Comparison of ENCODE assay signal across 8 cellular contexts in genomic region chr22:39014723-39015121, GRCh38. TPM values are rescaled to one million over a fixed set of nuclear protein-coding genes. Genes with fewer than 3 reads are reported as not detected.
DNase-seq lines count a peak whose midpoint lies in the region; ATAC-seq and TF ChIP-seq lines count a peak whose summit lies in the region.
"Not testable (repeated sequence)": the region's sequence is repeated elsewhere in the genome, so short reads cannot be mapped to it uniquely, and the experiment has no call there.

No MANE protein-coding gene starts in this region.

- H3K23ac ChIP-seq in H9 (ENCODE audit: insufficient read length, low read depth, low read length), result not testable (repeated sequence)

- not testable (repeated sequence) for H2BK20ac ChIP-seq in H9 (ENCODE audit: low read depth, low read length, poor library complexity, severe bottlenecking)

- H2AK5ac ChIP-seq in H9 (ENCODE audit: insufficient read length, low read length), result not testable (repeated sequence)

- H2BK120ac ChIP-seq in H9 (ENCODE audit: low read depth, low read length, poor library complexity, severe bottlenecking), result peak overlapping the region; percentile 38

- H4K8ac ChIP-seq in H9 (replicated peaks; ENCODE audit: insufficient read length, low read depth, low read length), result not testable (repeated sequence)

- intact Hi-C loops in activated T-helper 2 cell treated with anti-CD3 and anti-CD28 coated beads, Interferon-gamma antibody, Interleukin-2, Interleukin-4, amounts not matched to agents 10 μg/mL and 5 μg/mL and 100 μg/mL, durations not matched to agents 14 hours and 24 hours and 36 hours (cut with micrococcal nuclease), result loop anchor here (2.0 to 5.0 kb wide), 2 partner anchors 78 to 102 kb away; no protein-coding TSS in a partner anchor

- H3K9ac ChIP-seq in H9 (ENCODE audit: extremely low read depth, insufficient read length, low read length); iPS-15b (ENCODE audit: low read depth, low read length): not testable (repeated sequence)
- H3K9ac ChIP-seq in duodenal mucosa (ENCODE audit: low read depth in 1 of 2, low read length in 2 of 2), result peak overlapping the region; percentile 4 to 65

- not testable (repeated sequence) for H3K9me3 Mint-ChIP-seq in H9; activated T-helper 2 cell treated with anti-CD3 and anti-CD28 coated beads, Interferon-gamma antibody, Interleukin-2, Interleukin-4, amounts not matched to agents 10 μg/mL and 5 μg/mL and 100 μg/mL, durations not matched to agents 14 hours and 24 hours and 36 hours; naive thymus-derived CD8-positive, alpha-beta T cell

- not testable (repeated sequence) for H2AFZ ChIP-seq in H9 (ENCODE audit: low read length)

- not testable (repeated sequence) for H4K20me1 ChIP-seq in H9 (ENCODE audit: control insufficient read depth, insufficient read depth, insufficient read length)

- not testable (repeated sequence) for H3K4ac ChIP-seq in H9 (ENCODE audit: low read depth, low read length)

- H3K9me3 ChIP-seq in H9 (ENCODE audit: control insufficient read depth, low read depth, low read length); RWPE2 (ENCODE audit: severe bottlenecking); duodenal mucosa (ENCODE audit: control insufficient read depth in 1 of 2, low read length in 2 of 2); iPS-15b (ENCODE audit: control insufficient read depth, insufficient read depth, low read length): not testable (repeated sequence)

- peak overlapping the region; percentile 78 to 93 (median 81); a peak in 5 of 7 replicates for H3K27ac Mint-ChIP-seq in H9
- H3K27ac Mint-ChIP-seq in activated T-helper 2 cell treated with anti-CD3 and anti-CD28 coated beads, Interferon-gamma antibody, Interleukin-2, Interleukin-4, amounts not matched to agents 10 μg/mL and 5 μg/mL and 100 μg/mL, durations not matched to agents 14 hours and 24 hours and 36 hours, result peak overlapping the region; percentile 98
- peak overlapping the region; percentile 93 to 98 (median 96) for H3K27ac Mint-ChIP-seq in naive thymus-derived CD8-positive, alpha-beta T cell

- peaks cover 18% of the 10 kb centered on the region; the same call in 1 of the 2 replicates for H3K36me3 ChIP-seq in RWPE2 (ENCODE audit: low read depth)
- not testable (repeated sequence) for H3K36me3 ChIP-seq in duodenal mucosa (ENCODE audit: control insufficient read depth in 1 of 2, insufficient read depth in 2 of 2, low read length in 2 of 2); iPS-15b (ENCODE audit: control insufficient read depth, insufficient read depth, low read length)

- not testable (repeated sequence) for H2BK15ac ChIP-seq in H9 (ENCODE audit: low read depth, low read length)

- no CpG with 5 or more reads among the region's 6 CpGs for WGBS in H9 (ENCODE audit: extremely low coverage, insufficient read length, low lambda C conversion rate)

- peaks cover 58 to 66% of the 10 kb centered on the region in 2 experiments for H3K4me1 Mint-ChIP-seq in H9
- H3K4me1 Mint-ChIP-seq in activated T-helper 2 cell treated with anti-CD3 and anti-CD28 coated beads, Interferon-gamma antibody, Interleukin-2, Interleukin-4, amounts not matched to agents 10 μg/mL and 5 μg/mL and 100 μg/mL, durations not matched to agents 14 hours and 24 hours and 36 hours (ENCODE audit: low read depth), result peaks cover 21% of the 10 kb centered on the region
- H3K4me1 Mint-ChIP-seq in naive thymus-derived CD8-positive, alpha-beta T cell, result peaks cover 20 to 51% (median 44%) of the 10 kb centered on the region in 4 donors

- not testable (repeated sequence) for H3T11ph ChIP-seq in H9 (ENCODE audit: low read length)

- not testable (repeated sequence) for H3K79me1 ChIP-seq in H9 (ENCODE audit: insufficient read depth, low read depth, low read length, poor library complexity, severe bottlenecking)

- peak; percentile 27; the same call in 1 of the 3 replicates for ATAC-seq in RWPE2 (ENCODE audit: low read depth)
- ATAC-seq in naive thymus-derived CD8-positive, alpha-beta T cell, result not testable (repeated sequence)

- H4K91ac ChIP-seq in H9 (ENCODE audit: insufficient read length, low read depth, low read length), result not testable (repeated sequence)

- not testable (repeated sequence) for H3K56ac ChIP-seq in H9 (ENCODE audit: insufficient read length, low read depth, low read length)

- peak overlapping the region; percentile 27 for H3K4me2 ChIP-seq in H9 (ENCODE audit: insufficient read depth, insufficient read length, low read length)

- not testable (repeated sequence) for H3K14ac ChIP-seq in H9 (ENCODE audit: insufficient read depth, low read length)

- H3K4me1 ChIP-seq in H9 (ENCODE audit: insufficient read depth, low read length); RWPE2 (ENCODE audit: insufficient read depth, poor library complexity, severe bottlenecking): not testable (repeated sequence)
- H3K4me1 ChIP-seq in duodenal mucosa (ENCODE audit: control insufficient read depth in 1 of 2, insufficient read depth in 2 of 2, low read length in 2 of 2) (peaks cover 5 to 14% of the 10 kb centered on the region in 2 donors), iPS-15b (ENCODE audit: control insufficient read depth, insufficient read depth, low read length) (peaks cover 23% of the 10 kb centered on the region)

- not testable (repeated sequence) for H3K27me3 ChIP-seq in H9 (ENCODE audit: insufficient read depth, low read length); RWPE2 (ENCODE audit: insufficient read depth, poor library complexity, severe bottlenecking); duodenal mucosa (ENCODE audit: control insufficient read depth in 1 of 2, insufficient read depth in 2 of 2, low read length in 2 of 2); iPS-15b (ENCODE audit: control insufficient read depth, insufficient read depth, low read length)

- POLR2A ChIA-PET in AG04449 (lab: Yijun Ruan, JAX), result interaction anchor here (0.5 to 0.8 kb wide), 2 partner anchors 20 to 136 kb away, joined by 3 to 4 read pairs; no protein-coding TSS in a partner anchor
- POLR2A ChIA-PET in naive thymus-derived CD8-positive, alpha-beta T cell (lab: Charles Lee), result interaction anchor here (0.6 to 1.3 kb wide), 7 partner anchors 12 to 303 kb away, joined by 3 to 6 read pairs (median 3); no protein-coding TSS in a partner anchor

- H3K23me2 ChIP-seq in H9 (ENCODE audit: insufficient read length, low read depth, low read length, poor library complexity, severe bottlenecking), result peaks cover 13% of the 10 kb centered on the region

- TF ChIP-seq CTCF in AG04449 (IDR thresholded peaks at IDR 0.05; ENCODE audit: insufficient read depth, low read length, missing control alignments); H9 (conservative IDR thresholded peaks at IDR 0.05); RWPE2 (IDR thresholded peaks at IDR 0.05; ENCODE audit: poor library complexity, severe bottlenecking): not testable (repeated sequence)

- H3K79me2 ChIP-seq in H9 (ENCODE audit: insufficient read depth, low read length), result not testable (repeated sequence)

- CTCF ChIA-PET in AG04449 (lab: Yijun Ruan, JAX), result interaction anchor here (1.2 to 3.7 kb wide), 3 partner anchors 12 to 247 kb away, joined by 3 to 25 read pairs (median 6); partner anchors contain the start of gene CBX6

- DNase-seq in AG04449 (ENCODE audit: low read depth, low spot score); H9; RWPE2 (ENCODE audit: low spot score); activated T-helper 2 cell treated with anti-CD3 and anti-CD28 coated beads, Interferon-gamma antibody, Interleukin-2, Interleukin-4, amounts not matched to agents 10 μg/mL and 5 μg/mL and 100 μg/mL, durations not matched to agents 14 hours and 24 hours and 36 hours (ENCODE audit: low spot score); naive thymus-derived CD8-positive, alpha-beta T cell: not testable (repeated sequence)
- peak; percentile 27 for DNase-seq in stimulated activated CD4-positive, alpha-beta T cell treated with anti-CD3 and anti-CD28 coated beads, Interleukin-15, amount 100 ng/mL, for 24 hours

- H3K4me3 Mint-ChIP-seq in H9, result peak overlapping the region; percentile 59 to 71
- H3K4me3 Mint-ChIP-seq in activated T-helper 2 cell treated with anti-CD3 and anti-CD28 coated beads, Interferon-gamma antibody, Interleukin-2, Interleukin-4, amounts not matched to agents 10 μg/mL and 5 μg/mL and 100 μg/mL, durations not matched to agents 14 hours and 24 hours and 36 hours (ENCODE audit: low read depth), result peak overlapping the region; percentile 92
- H3K4me3 Mint-ChIP-seq in naive thymus-derived CD8-positive, alpha-beta T cell, result peak overlapping the region; percentile 89 to 99 (median 96)

- peak overlapping the region; percentile 64 for H3K18ac ChIP-seq in H9 (ENCODE audit: insufficient read length, low read depth, low read length)

- H4K5ac ChIP-seq in H9 (ENCODE audit: insufficient read length, low read depth, low read length), result not testable (repeated sequence)

- not testable (repeated sequence) for H2BK5ac ChIP-seq in H9 (ENCODE audit: insufficient read length, low read length)

- H2BK12ac ChIP-seq in H9 (ENCODE audit: insufficient read length, low read depth, low read length), result not testable (repeated sequence)

- peaks cover 4 to 13% (median 8%) of the 10 kb centered on the region in 3 experiments; a peak in 4 of 7 replicates for H3K36me3 Mint-ChIP-seq in H9 (ENCODE audit: insufficient read depth in 1 of 3, low read depth in 3 of 3)
- H3K36me3 Mint-ChIP-seq in activated T-helper 2 cell treated with anti-CD3 and anti-CD28 coated beads, Interferon-gamma antibody, Interleukin-2, Interleukin-4, amounts not matched to agents 10 μg/mL and 5 μg/mL and 100 μg/mL, durations not matched to agents 14 hours and 24 hours and 36 hours (ENCODE audit: low read depth), result peaks cover 22% of the 10 kb centered on the region
- peaks cover 0 to 13% (median 0%) of the 10 kb centered on the region in 3 donors for H3K36me3 Mint-ChIP-seq in naive thymus-derived CD8-positive, alpha-beta T cell

- H3K27me3 Mint-ChIP-seq in H9 (ENCODE audit: low read depth); activated T-helper 2 cell treated with anti-CD3 and anti-CD28 coated beads, Interferon-gamma antibody, Interleukin-2, Interleukin-4, amounts not matched to agents 10 μg/mL and 5 μg/mL and 100 μg/mL, durations not matched to agents 14 hours and 24 hours and 36 hours (ENCODE audit: low read depth); naive thymus-derived CD8-positive, alpha-beta T cell: not testable (repeated sequence)

- peak overlapping the region; percentile 71 for H3K4me3 ChIP-seq in AG04449 (ENCODE audit: low read depth, low read length)
- H3K4me3 ChIP-seq in RWPE2 (ENCODE audit: severe bottlenecking), result peak overlapping the region; percentile 37
- H3K4me3 ChIP-seq in duodenal mucosa (ENCODE audit: low read depth in 1 of 2, low read length in 2 of 2), result peak overlapping the region; percentile 68 to 70
- peak overlapping the region; percentile 33 for H3K4me3 ChIP-seq in iPS-15b (ENCODE audit: low read depth, low read length)

- H3K27ac ChIP-seq in H9 (ENCODE audit: insufficient read length, low read depth, low read length), result not testable (repeated sequence)
- H3K27ac ChIP-seq in RWPE2 (ENCODE audit: poor library complexity, severe bottlenecking) (peak overlapping the region; percentile 64), duodenal mucosa (ENCODE audit: low read depth, low read length) (peak overlapping the region; percentile 57)

RNA-seq across cellular contexts. Expression of gene APOBEC3C, which starts 0.7 kb away (rescaled TPM):
- 31.7 and 32.1 TPM in 2 replicates for total RNA-seq in H9 (2021)
- 91.7 and 93.1 TPM in 2 replicates for total RNA-seq in activated T-helper 2 cell treated with anti-CD3 and anti-CD28 coated beads, Interferon-gamma antibody, Interleukin-2, Interleukin-4, amounts not matched to agents 10 μg/mL and 5 μg/mL and 100 μg/mL, durations not matched to agents 14 hours and 24 hours and 36 hours
- 10 to 100 TPM; 24.3 to 26.9 TPM for total RNA-seq in naive thymus-derived CD8-positive, alpha-beta T cell
- polyA plus RNA-seq in naive thymus-derived CD8-positive, alpha-beta T cell, result 100 to 1,000 TPM in 1 of 3 donors, 10 to 100 TPM in 2; 64.7 to 119 (median 66.5) TPM

RNA-seq across cellular contexts. Expression of gene APOBEC3D, which starts 6.2 kb away (rescaled TPM):
- 8.6 and 9.4 TPM in 2 replicates for total RNA-seq in H9 (2021)
- total RNA-seq in activated T-helper 2 cell treated with anti-CD3 and anti-CD28 coated beads, Interferon-gamma antibody, Interleukin-2, Interleukin-4, amounts not matched to agents 10 μg/mL and 5 μg/mL and 100 μg/mL, durations not matched to agents 14 hours and 24 hours and 36 hours, result 29.7 and 31.2 TPM in 2 replicates
- 10 to 100 TPM in 1 of 2 experiments, 1 to 10 TPM in 1; 9.6 to 11.0 TPM for total RNA-seq in naive thymus-derived CD8-positive, alpha-beta T cell
- polyA plus RNA-seq in naive thymus-derived CD8-positive, alpha-beta T cell, result 1 to 10 TPM; 5.2 to 7.1 (median 6.0) TPM

RNA-seq across cellular contexts. Expression of gene APOBEC3F, which starts 25.9 kb away (rescaled TPM):
- total RNA-seq in H9 (2021), result 8.9 and 11.6 TPM in 2 replicates
- total RNA-seq in activated T-helper 2 cell treated with anti-CD3 and anti-CD28 coated beads, Interferon-gamma antibody, Interleukin-2, Interleukin-4, amounts not matched to agents 10 μg/mL and 5 μg/mL and 100 μg/mL, durations not matched to agents 14 hours and 24 hours and 36 hours, result 23.8 and 24.1 TPM in 2 replicates
- 10 to 100 TPM; 22.2 to 24.3 TPM for total RNA-seq in naive thymus-derived CD8-positive, alpha-beta T cell
- polyA plus RNA-seq in naive thymus-derived CD8-positive, alpha-beta T cell, result 10 to 100 TPM in 1 of 3 donors, 1 to 10 TPM in 2; 7.0 to 10.1 (median 8.4) TPM

RNA-seq across cellular contexts. Expression of gene APOBEC3B, which starts 32.6 kb away (rescaled TPM):
- 28.1 and 29.0 TPM in 2 replicates for total RNA-seq in H9 (2021)
- total RNA-seq in activated T-helper 2 cell treated with anti-CD3 and anti-CD28 coated beads, Interferon-gamma antibody, Interleukin-2, Interleukin-4, amounts not matched to agents 10 μg/mL and 5 μg/mL and 100 μg/mL, durations not matched to agents 14 hours and 24 hours and 36 hours, result 17.0 and 17.2 TPM in 2 replicates
- under 1 TPM in 1 of 2 experiments, not detected in 1; 0.47 TPM for total RNA-seq in naive thymus-derived CD8-positive, alpha-beta T cell
- polyA plus RNA-seq in naive thymus-derived CD8-positive, alpha-beta T cell, result under 1 TPM in 1 of 3 donors, not detected in 2; 0.14 TPM

RNA-seq across cellular contexts. Expression of gene APOBEC3A, which starts 57.3 kb away (rescaled TPM):
- not detected in 2 replicates for total RNA-seq in H9 (2021)
- total RNA-seq in activated T-helper 2 cell treated with anti-CD3 and anti-CD28 coated beads, Interferon-gamma antibody, Interleukin-2, Interleukin-4, amounts not matched to agents 10 μg/mL and 5 μg/mL and 100 μg/mL, durations not matched to agents 14 hours and 24 hours and 36 hours, result not detected in 2 replicates
- not detected for total RNA-seq in naive thymus-derived CD8-positive, alpha-beta T cell
- not detected for polyA plus RNA-seq in naive thymus-derived CD8-positive, alpha-beta T cell
